ENCODE assay signal across 1 cellular context in the genomic region with DNA sequence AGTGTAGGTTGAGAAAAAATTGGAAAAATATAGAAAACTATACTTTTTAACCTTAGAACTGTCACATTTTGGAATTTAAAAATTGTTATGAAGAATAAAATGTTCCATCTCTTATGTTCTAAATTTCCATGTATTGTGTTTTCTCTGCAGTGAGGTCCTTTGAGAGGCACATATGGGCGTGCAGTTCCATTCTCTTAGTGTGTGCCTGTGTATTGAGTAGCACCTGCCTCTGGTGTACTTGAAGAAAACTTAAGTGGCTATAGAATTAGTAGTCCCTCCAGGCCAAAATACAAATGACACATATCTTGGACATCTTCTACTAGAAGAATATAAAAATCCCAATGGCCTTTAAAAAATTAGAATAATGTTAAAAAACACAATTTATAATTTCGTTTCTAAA.
TF ChIP-seq lines count a peak whose summit lies in the region.

No MANE protein-coding gene starts in this region.

TF ChIP-seq in IMR-90, 13 proteins besides CTCF, POLR2A, EP300 and RAD21 (continued from another document):
- TF ChIP-seq, protein P1, sequence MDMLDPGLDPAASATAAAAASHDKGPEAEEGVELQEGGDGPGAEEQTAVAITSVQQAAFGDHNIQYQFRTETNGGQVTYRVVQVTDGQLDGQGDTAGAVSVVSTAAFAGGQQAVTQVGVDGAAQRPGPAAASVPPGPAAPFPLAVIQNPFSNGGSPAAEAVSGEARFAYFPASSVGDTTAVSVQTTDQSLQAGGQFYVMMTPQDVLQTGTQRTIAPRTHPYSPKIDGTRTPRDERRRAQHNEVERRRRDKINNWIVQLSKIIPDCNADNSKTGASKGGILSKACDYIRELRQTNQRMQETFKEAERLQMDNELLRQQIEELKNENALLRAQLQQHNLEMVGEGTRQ (IDR thresholded peaks at IDR 0.05; ENCODE audit: low read depth, low read length): no peak
- no peak for TF ChIP-seq NFE2L2 (IDR thresholded peaks at IDR 0.05; ENCODE audit: low read depth, low read length)
- no peak for TF ChIP-seq RFX5 (IDR thresholded peaks at IDR 0.05; ENCODE audit: low read depth, low read length)
- TF ChIP-seq, protein P2, sequence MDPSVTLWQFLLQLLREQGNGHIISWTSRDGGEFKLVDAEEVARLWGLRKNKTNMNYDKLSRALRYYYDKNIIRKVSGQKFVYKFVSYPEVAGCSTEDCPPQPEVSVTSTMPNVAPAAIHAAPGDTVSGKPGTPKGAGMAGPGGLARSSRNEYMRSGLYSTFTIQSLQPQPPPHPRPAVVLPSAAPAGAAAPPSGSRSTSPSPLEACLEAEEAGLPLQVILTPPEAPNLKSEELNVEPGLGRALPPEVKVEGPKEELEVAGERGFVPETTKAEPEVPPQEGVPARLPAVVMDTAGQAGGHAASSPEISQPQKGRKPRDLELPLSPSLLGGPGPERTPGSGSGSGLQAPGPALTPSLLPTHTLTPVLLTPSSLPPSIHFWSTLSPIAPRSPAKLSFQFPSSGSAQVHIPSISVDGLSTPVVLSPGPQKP (IDR thresholded peaks at IDR 0.05; ENCODE audit: borderline replicate concordance, low read depth, low read length): no peak
- TF ChIP-seq MAFK (IDR thresholded peaks at IDR 0.05; ENCODE audit: low read depth, low read length): no peak
- no peak for TF ChIP-seq CHD1 (IDR thresholded peaks at IDR 0.05; ENCODE audit: low read depth, low read length)
- TF ChIP-seq FOS (IDR thresholded peaks at IDR 0.05; ENCODE audit: low read depth, low read length): no peak
